ENCODE assay signal across 2 cellular contexts in the genomic region with DNA sequence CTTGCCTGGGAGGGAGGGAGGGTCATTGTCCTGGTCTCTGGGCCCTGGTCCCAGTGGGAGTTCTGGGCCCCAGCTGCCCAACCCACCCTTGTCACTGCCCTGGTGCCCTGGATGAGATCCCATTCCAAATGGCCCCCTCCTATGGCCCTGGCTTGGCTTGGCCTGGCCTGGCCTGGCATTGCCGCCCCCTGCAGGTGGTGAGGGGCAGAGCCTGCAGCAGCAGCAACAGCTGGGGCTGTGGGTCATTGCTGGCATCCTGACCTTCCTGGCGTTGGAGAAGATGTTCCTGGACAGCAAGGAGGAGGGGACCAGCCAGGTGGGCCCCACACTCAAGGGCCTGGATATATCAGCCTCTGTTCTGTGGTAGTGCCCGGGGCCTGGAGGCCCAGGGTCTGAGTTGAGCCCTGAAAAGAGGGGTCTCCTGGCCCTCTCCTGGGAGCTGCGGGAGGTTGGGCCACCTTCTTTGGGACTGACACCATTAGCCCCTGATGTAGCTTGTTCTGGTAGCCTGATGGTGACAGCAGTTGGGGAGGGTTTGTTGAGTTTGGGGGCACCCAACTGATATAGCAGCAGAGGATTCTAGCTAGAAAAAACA.
TF ChIP-seq lines count a peak whose summit lies in the region.

No MANE protein-coding gene starts in this region.

TF ChIP-seq in SK-N-SH, 30 proteins besides CTCF, POLR2A, EP300 and RAD21 (continued from another document):
- TF ChIP-seq USF1 (IDR thresholded peaks at IDR 0.05; ENCODE audit: borderline replicate concordance, low read depth) = no peak
- no peak for TF ChIP-seq FOXJ3 (CRISPR knock-in tag; IDR thresholded peaks at IDR 0.05)

TF ChIP-seq in SK-N-SH treated with all-trans-retinoic acid at 6 μM for 48 hours, 23 proteins besides CTCF, POLR2A, EP300 and RAD21 (continued from another document):
- TF ChIP-seq, protein P1, sequence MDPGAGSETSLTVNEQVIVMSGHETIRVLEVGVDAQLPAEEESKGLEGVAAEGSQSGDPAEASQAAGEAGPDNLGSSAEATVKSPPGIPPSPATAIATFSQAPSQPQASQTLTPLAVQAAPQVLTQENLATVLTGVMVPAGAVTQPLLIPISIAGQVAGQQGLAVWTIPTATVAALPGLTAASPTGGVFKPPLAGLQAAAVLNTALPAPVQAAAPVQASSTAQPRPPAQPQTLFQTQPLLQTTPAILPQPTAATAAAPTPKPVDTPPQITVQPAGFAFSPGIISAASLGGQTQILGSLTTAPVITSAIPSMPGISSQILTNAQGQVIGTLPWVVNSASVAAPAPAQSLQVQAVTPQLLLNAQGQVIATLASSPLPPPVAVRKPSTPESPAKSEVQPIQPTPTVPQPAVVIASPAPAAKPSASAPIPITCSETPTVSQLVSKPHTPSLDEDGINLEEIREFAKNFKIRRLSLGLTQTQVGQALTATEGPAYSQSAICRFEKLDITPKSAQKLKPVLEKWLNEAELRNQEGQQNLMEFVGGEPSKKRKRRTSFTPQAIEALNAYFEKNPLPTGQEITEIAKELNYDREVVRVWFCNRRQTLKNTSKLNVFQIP (CRISPR knock-in tag; IDR thresholded peaks at IDR 0.05; ENCODE audit: borderline replicate concordance, low read depth) = no peak
- no peak for TF ChIP-seq ZFP3 (CRISPR knock-in tag; IDR thresholded peaks at IDR 0.05)
- TF ChIP-seq TOX (CRISPR knock-in tag; IDR thresholded peaks at IDR 0.05; ENCODE audit: borderline replicate concordance) = no peak
- no peak for TF ChIP-seq CSDC2 (CRISPR knock-in tag; IDR thresholded peaks at IDR 0.05)
- TF ChIP-seq, protein P2, sequence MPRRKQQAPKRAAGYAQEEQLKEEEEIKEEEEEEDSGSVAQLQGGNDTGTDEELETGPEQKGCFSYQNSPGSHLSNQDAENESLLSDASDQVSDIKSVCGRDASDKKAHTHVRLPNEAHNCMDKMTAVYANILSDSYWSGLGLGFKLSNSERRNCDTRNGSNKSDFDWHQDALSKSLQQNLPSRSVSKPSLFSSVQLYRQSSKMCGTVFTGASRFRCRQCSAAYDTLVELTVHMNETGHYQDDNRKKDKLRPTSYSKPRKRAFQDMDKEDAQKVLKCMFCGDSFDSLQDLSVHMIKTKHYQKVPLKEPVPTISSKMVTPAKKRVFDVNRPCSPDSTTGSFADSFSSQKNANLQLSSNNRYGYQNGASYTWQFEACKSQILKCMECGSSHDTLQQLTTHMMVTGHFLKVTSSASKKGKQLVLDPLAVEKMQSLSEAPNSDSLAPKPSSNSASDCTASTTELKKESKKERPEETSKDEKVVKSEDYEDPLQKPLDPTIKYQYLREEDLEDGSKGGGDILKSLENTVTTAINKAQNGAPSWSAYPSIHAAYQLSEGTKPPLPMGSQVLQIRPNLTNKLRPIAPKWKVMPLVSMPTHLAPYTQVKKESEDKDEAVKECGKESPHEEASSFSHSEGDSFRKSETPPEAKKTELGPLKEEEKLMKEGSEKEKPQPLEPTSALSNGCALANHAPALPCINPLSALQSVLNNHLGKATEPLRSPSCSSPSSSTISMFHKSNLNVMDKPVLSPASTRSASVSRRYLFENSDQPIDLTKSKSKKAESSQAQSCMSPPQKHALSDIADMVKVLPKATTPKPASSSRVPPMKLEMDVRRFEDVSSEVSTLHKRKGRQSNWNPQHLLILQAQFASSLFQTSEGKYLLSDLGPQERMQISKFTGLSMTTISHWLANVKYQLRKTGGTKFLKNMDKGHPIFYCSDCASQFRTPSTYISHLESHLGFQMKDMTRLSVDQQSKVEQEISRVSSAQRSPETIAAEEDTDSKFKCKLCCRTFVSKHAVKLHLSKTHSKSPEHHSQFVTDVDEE (CRISPR knock-in tag; IDR thresholded peaks at IDR 0.05) = no peak
- TF ChIP-seq, protein P3, sequence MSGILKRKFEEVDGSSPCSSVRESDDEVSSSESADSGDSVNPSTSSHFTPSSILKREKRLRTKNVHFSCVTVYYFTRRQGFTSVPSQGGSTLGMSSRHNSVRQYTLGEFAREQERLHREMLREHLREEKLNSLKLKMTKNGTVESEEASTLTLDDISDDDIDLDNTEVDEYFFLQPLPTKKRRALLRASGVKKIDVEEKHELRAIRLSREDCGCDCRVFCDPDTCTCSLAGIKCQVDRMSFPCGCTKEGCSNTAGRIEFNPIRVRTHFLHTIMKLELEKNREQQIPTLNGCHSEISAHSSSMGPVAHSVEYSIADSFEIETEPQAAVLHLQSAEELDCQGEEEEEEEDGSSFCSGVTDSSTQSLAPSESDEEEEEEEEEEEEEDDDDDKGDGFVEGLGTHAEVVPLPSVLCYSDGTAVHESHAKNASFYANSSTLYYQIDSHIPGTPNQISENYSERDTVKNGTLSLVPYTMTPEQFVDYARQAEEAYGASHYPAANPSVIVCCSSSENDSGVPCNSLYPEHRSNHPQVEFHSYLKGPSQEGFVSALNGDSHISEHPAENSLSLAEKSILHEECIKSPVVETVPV (CRISPR knock-in tag; IDR thresholded peaks at IDR 0.05) = no peak
- no peak for TF ChIP-seq ARNTL (CRISPR knock-in tag; IDR thresholded peaks at IDR 0.05; ENCODE audit: borderline replicate concordance, low read depth)
- TF ChIP-seq GLIS3 (CRISPR knock-in tag; IDR thresholded peaks at IDR 0.05) = no peak
- TF ChIP-seq, protein P4, sequence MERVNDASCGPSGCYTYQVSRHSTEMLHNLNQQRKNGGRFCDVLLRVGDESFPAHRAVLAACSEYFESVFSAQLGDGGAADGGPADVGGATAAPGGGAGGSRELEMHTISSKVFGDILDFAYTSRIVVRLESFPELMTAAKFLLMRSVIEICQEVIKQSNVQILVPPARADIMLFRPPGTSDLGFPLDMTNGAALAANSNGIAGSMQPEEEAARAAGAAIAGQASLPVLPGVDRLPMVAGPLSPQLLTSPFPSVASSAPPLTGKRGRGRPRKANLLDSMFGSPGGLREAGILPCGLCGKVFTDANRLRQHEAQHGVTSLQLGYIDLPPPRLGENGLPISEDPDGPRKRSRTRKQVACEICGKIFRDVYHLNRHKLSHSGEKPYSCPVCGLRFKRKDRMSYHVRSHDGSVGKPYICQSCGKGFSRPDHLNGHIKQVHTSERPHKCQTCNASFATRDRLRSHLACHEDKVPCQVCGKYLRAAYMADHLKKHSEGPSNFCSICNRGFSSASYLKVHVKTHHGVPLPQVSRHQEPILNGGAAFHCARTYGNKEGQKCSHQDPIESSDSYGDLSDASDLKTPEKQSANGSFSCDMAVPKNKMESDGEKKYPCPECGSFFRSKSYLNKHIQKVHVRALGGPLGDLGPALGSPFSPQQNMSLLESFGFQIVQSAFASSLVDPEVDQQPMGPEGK (CRISPR knock-in tag; IDR thresholded peaks at IDR 0.05; ENCODE audit: borderline replicate concordance) = no peak
- no peak for TF ChIP-seq ZNF70 (CRISPR knock-in tag; IDR thresholded peaks at IDR 0.05)
